8 cellular contexts compared by ENCODE assay signal in the genomic region with DNA sequence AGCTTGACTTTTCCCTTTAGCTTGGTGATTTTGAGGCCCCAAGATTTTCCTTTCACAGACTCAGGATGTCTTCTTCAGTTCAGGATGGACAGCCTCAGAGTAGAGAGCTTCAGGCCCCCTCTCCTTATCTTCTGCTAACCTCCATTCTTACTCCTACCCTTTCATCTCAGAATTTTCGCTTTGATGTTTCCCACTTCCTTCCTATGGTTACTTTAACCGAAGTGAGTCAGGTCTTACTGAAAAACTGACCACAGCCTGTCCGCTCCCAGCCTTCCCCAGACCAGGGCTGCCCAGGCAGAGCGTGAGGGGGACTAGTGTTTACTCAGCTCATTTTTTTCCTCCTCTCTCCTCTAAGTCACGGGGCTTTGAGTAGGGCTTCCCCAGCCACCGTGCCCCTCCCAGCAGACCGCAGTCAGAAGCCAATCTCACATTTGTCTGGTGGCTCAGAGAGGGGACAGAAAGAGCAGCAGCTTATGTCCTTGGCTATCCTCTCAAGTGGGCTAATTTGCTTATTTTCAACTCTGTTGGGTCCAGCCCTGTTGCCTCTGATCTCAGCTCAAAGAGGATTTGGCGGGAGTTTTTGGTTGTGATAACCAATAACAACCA. TPM values are rescaled to one million over a fixed set of nuclear protein-coding genes. Genes with fewer than 3 reads are reported as not detected.
A peak's percentile ranks its signal among the peaks of the same experiment; 100 is the strongest.
DNase-seq lines count a peak whose midpoint lies in the region; ATAC-seq, FAIRE-seq and TF ChIP-seq lines count a peak whose summit lies in the region.

No MANE protein-coding gene starts in this region.

- no peaks in the 10 kb centered on the region for H3K79me2 ChIP-seq in HepG2 (ENCODE audit: insufficient read depth, low read length)

- no peak for FAIRE-seq in HepG2 (lab: Jason Lieb, UNC)

- H3K4me1 ChIP-seq in SJSA1 (replicated peaks) (peaks cover 16% of the 10 kb centered on the region), HepG2 (ENCODE audit: insufficient read depth, low read length) (peaks cover 10% of the 10 kb centered on the region; the same call in 1 of the 2 replicates)

- no peaks in the 10 kb centered on the region for H4K20me1 ChIP-seq in HepG2 (ENCODE audit: insufficient read depth, low read length)

- H3K9ac ChIP-seq in HepG2 (ENCODE audit: insufficient read depth, low read depth, low read length), result no peak overlapping the region

- H3K4me2 ChIP-seq in HepG2 (ENCODE audit: low read depth, low read length), result peak overlapping the region; percentile 11; the same call in 1 of the 2 replicates

- in situ Hi-C loops in HepG2 (cut with HindIII; ENCODE audit: extremely low pct_ligation_motif_present, low pct_unique_long_range_greater_than_20kb), result no loop called here

- 4% methylated on average over 8 of the region's 8 CpGs for WGBS in HepG2 (ENCODE audit: low lambda C conversion rate)

- intact Hi-C loops in HepG2 (cut with micrococcal nuclease; ENCODE audit: unreplicated experiment), result no loop called here

- TF ChIP-seq EP300 in HepG2 (IDR thresholded peaks at IDR 0.05; ENCODE audit: low read depth in 2 of 2, low read length in 2 of 2), result peak in 1 of 2 experiments; percentile 26; a peak in 1 of 4 replicates
- TF ChIP-seq EP300 in HepG2 (CRISPR knock-in tag; IDR thresholded peaks at IDR 0.05; ENCODE audit: borderline replicate concordance), result no peak

- no peaks in the 10 kb centered on the region for H3K9me3 ChIP-seq in SJSA1 (replicated peaks)
- H3K9me3 ChIP-seq in HepG2 (ENCODE audit: low read length), result no peaks in the 10 kb centered on the region

- ATAC-seq in GM18517 (IDR thresholded peaks at IDR 0.05; ENCODE audit: unreplicated experiment) (peak; percentile 44), HG03039 (IDR thresholded peaks at IDR 0.05; ENCODE audit: unreplicated experiment) (peak; percentile 43), HepG2 (peak; percentile 71; the same call in 2 of the 3 replicates)

- no peak for TF ChIP-seq RAD21 in HepG2 (CRISPR knock-in tag; IDR thresholded peaks at IDR 0.05)

- POLR2A ChIA-PET in HepG2 (lab: Yijun Ruan, JAX), result no interaction called here

- CTCF ChIA-PET in HepG2 (lab: Yijun Ruan, JAX; ENCODE audit: low intra/inter-chr PET ratio, low total read pairs), result no interaction called here

- DNase-seq in SJSA1 (ENCODE audit: low read depth in 1 of 2, low spot score in 2 of 2), result peak; percentile 91 to 93
- peak; percentile 54 for DNase-seq in activated naive CD4-positive, alpha-beta T cell treated with anti-CD3 and anti-CD28 coated beads, Interleukin-2, amount 50 U/mL, for 16 hours
- DNase-seq in HepG2 (ENCODE audit: low spot score), result peak; percentile 52
- peak; percentile 81 for DNase-seq in stimulated activated CD8-positive, alpha-beta memory T cell treated with anti-CD3 and anti-CD28 coated beads, Interleukin-4, amount 100 ng/mL, for 48 hours
- no peak for DNase-seq in NCI-H1436 (lab: John Stamatoyannopoulos, UW)
- no peak for DNase-seq in NCI-H2107 (lab: John Stamatoyannopoulos, UW)

- no peak for TF ChIP-seq CTCF in HepG2 (CRISPR knock-in tag; IDR thresholded peaks at IDR 0.05)

- H3K27me3 ChIP-seq in SJSA1 (replicated peaks), result no peaks in the 10 kb centered on the region
- H3K27me3 ChIP-seq in HepG2 (ENCODE audit: control insufficient read depth in 1 of 2, insufficient read depth in 2 of 2, low read length in 2 of 2), result peaks cover 0 to 7% of the 10 kb centered on the region in 2 experiments; a peak in 2 of 5 replicates

- H2AFZ ChIP-seq in HepG2 (ENCODE audit: low read length), result no peak overlapping the region

- H3K27ac ChIP-seq in SJSA1 (no peak overlapping the region), HepG2 (ENCODE audit: extremely low read length, insufficient read depth, low read length) (no peak overlapping the region)

- TF ChIP-seq POLR2A in HepG2 (IDR thresholded peaks at IDR 0.05; ENCODE audit: insufficient read depth in 1 of 2, low read depth in 2 of 2, low read length in 2 of 2), result no peak

- H3K36me3 ChIP-seq in SJSA1 (no peaks in the 10 kb centered on the region), HepG2 (replicated peaks in 1 of 2; ENCODE audit: control insufficient read depth in 1 of 2, insufficient read depth in 2 of 2, low read length in 2 of 2) (no peaks in the 10 kb centered on the region)

- H3K4me3 ChIP-seq in SJSA1 (no peak overlapping the region), HepG2 (replicated peaks in 1 of 3; ENCODE audit: insufficient read depth in 1 of 3, low read depth in 2 of 3, low read length in 3 of 3) (no peak overlapping the region)

- no TSS peak for BruUV-seq in HepG2 (replicated peaks; lab: Mats Ljungman, UMichigan)

TF ChIP-seq in HepG2, 621 proteins besides CTCF, POLR2A, EP300 and RAD21 (continues in another document):
- TF ChIP-seq, protein P1, sequence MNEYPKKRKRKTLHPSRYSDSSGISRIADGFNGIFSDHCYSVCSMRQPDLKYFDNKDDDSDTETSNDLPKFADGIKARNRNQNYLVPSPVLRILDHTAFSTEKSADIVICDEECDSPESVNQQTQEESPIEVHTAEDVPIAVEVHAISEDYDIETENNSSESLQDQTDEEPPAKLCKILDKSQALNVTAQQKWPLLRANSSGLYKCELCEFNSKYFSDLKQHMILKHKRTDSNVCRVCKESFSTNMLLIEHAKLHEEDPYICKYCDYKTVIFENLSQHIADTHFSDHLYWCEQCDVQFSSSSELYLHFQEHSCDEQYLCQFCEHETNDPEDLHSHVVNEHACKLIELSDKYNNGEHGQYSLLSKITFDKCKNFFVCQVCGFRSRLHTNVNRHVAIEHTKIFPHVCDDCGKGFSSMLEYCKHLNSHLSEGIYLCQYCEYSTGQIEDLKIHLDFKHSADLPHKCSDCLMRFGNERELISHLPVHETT (CRISPR knock-in tag; conservative IDR thresholded peaks at IDR 0.05), result no peak
- TF ChIP-seq HES4 (CRISPR knock-in tag; IDR thresholded peaks at IDR 0.05; ENCODE audit: borderline replicate concordance), result no peak
- TF ChIP-seq SAP130 (CRISPR knock-in tag; IDR thresholded peaks at IDR 0.05; ENCODE audit: low read depth), result 0 out of 2 replicates have a peak, but pooled peaks have one; percentile 11
- no peak for TF ChIP-seq ZSCAN9 (CRISPR knock-in tag; IDR thresholded peaks at IDR 0.05; ENCODE audit: borderline replicate concordance)
- peak; percentile 25; the same call in 1 of the 2 replicates for TF ChIP-seq HMG20A (CRISPR knock-in tag; IDR thresholded peaks at IDR 0.05; ENCODE audit: borderline replicate concordance)
- no peak for TF ChIP-seq FOXA1 (IDR thresholded peaks at IDR 0.05)
- 0 out of 2 replicates have a peak, but pooled peaks have one; percentile 29 for TF ChIP-seq FOXA1 (CRISPR knock-in tag; IDR thresholded peaks at IDR 0.05)
- no peak for TF ChIP-seq MAFK (conservative IDR thresholded peaks at IDR 0.05 in 1 of 2, IDR thresholded peaks at IDR 0.05 in 1 of 2; ENCODE audit: low read length in 2 of 2)
- no peak for TF ChIP-seq HDAC2 (CRISPR knock-in tag; IDR thresholded peaks at IDR 0.05)

RNA-seq across cellular contexts. Expression of a gene that starts 4.2 kb away (rescaled TPM):
- not detected in 2 replicates for total RNA-seq in SJSA1 (2014; rRNA removed; shearing (Covaris generic))
- total RNA-seq in HepG2 (2016; rRNA removed; fragmentation: Illumina TruSeq; extraction: Trizol), result not detected in 2 replicates
- not detected in 2 replicates for total RNA-seq in HepG2 (2016; cell fraction: cytosol; rRNA removed; fragmentation: Illumina TruSeq; extraction: Trizol; ENCODE audit: low read depth)
- not detected in 2 replicates for total RNA-seq in HepG2 (2016; cell fraction: insoluble cytoplasmic fraction; rRNA removed; fragmentation: Illumina TruSeq; extraction: Trizol)
- total RNA-seq in HepG2 (2016; cell fraction: membrane; rRNA removed; fragmentation: Illumina TruSeq; extraction: Trizol), result not detected in 2 replicates
- not detected in 2 replicates for total RNA-seq in HepG2 (2016; cell fraction: nucleus; rRNA removed; fragmentation: Illumina TruSeq; extraction: Trizol)
- not detected in 2 replicates for polyA plus RNA-seq in HepG2 (2011; rRNA removed)
- not detected in 2 replicates for polyA plus RNA-seq in HepG2 (2011; cell fraction: cytosol; rRNA removed)
- not detected in 2 replicates for polyA plus RNA-seq in HepG2 (2011; cell fraction: nucleus; rRNA removed)
- polyA plus RNA-seq in HepG2 (2012), result not detected in 2 replicates
- polyA plus RNA-seq in HepG2 (2016; cell fraction: cytosol; fragmentation: Illumina TruSeq; extraction: Trizol; ENCODE audit: low read depth), result not detected in 2 replicates
- not detected in 2 replicates for polyA plus RNA-seq in HepG2 (2016; cell fraction: insoluble cytoplasmic fraction; fragmentation: Illumina TruSeq; extraction: Trizol; ENCODE audit: low read depth)
- not detected in 2 replicates for polyA plus RNA-seq in HepG2 (2016; cell fraction: membrane; fragmentation: Illumina TruSeq; extraction: Trizol; ENCODE audit: low read depth)
- polyA plus RNA-seq in HepG2 (2016; cell fraction: nucleus; fragmentation: Illumina TruSeq; extraction: Trizol; ENCODE audit: insufficient read depth, low read depth), result not detected in 2 replicates
- not detected in 2 replicates for polyA minus RNA-seq in HepG2 (2011; rRNA and poly(A)+ RNA removed; ENCODE audit: low replicate concordance)
- polyA minus RNA-seq in HepG2 (2011; cell fraction: cytosol; rRNA and poly(A)+ RNA removed), result not detected in 2 replicates
- polyA minus RNA-seq in HepG2 (2011; cell fraction: nucleus; rRNA and poly(A)+ RNA removed), result not detected in 2 replicates

RNA-seq across cellular contexts. Expression of a gene that starts 5.9 kb away (rescaled TPM):
- total RNA-seq in SJSA1 (2014; rRNA removed; shearing (Covaris generic)), result not detected in 2 replicates
- total RNA-seq in HepG2 (2016; rRNA removed; fragmentation: Illumina TruSeq; extraction: Trizol), result not detected in 2 replicates
- total RNA-seq in HepG2 (2016; cell fraction: cytosol; rRNA removed; fragmentation: Illumina TruSeq; extraction: Trizol; ENCODE audit: low read depth), result not detected in 2 replicates
- total RNA-seq in HepG2 (2016; cell fraction: insoluble cytoplasmic fraction; rRNA removed; fragmentation: Illumina TruSeq; extraction: Trizol), result not detected in 2 replicates
- not detected in 2 replicates for total RNA-seq in HepG2 (2016; cell fraction: membrane; rRNA removed; fragmentation: Illumina TruSeq; extraction: Trizol)
- total RNA-seq in HepG2 (2016; cell fraction: nucleus; rRNA removed; fragmentation: Illumina TruSeq; extraction: Trizol), result not detected in 2 replicates
- not detected in 2 replicates for polyA plus RNA-seq in HepG2 (2011; rRNA removed)
- polyA plus RNA-seq in HepG2 (2011; cell fraction: cytosol; rRNA removed), result not detected in 2 replicates
- not detected in 2 replicates for polyA plus RNA-seq in HepG2 (2011; cell fraction: nucleus; rRNA removed)
- not detected in 2 replicates for polyA plus RNA-seq in HepG2 (2012)
- not detected in 2 replicates for polyA plus RNA-seq in HepG2 (2016; cell fraction: cytosol; fragmentation: Illumina TruSeq; extraction: Trizol; ENCODE audit: low read depth)
- not detected in 2 replicates for polyA plus RNA-seq in HepG2 (2016; cell fraction: insoluble cytoplasmic fraction; fragmentation: Illumina TruSeq; extraction: Trizol; ENCODE audit: low read depth)
- not detected in 2 replicates for polyA plus RNA-seq in HepG2 (2016; cell fraction: membrane; fragmentation: Illumina TruSeq; extraction: Trizol; ENCODE audit: low read depth)
- polyA plus RNA-seq in HepG2 (2016; cell fraction: nucleus; fragmentation: Illumina TruSeq; extraction: Trizol; ENCODE audit: insufficient read depth, low read depth), result not detected in 2 replicates
- not detected in 2 replicates for polyA minus RNA-seq in HepG2 (2011; rRNA and poly(A)+ RNA removed; ENCODE audit: low replicate concordance)
- not detected in 2 replicates for polyA minus RNA-seq in HepG2 (2011; cell fraction: cytosol; rRNA and poly(A)+ RNA removed)
- polyA minus RNA-seq in HepG2 (2011; cell fraction: nucleus; rRNA and poly(A)+ RNA removed), result not detected in 2 replicates

Comparison
In these comparisons a context has a peak if more than half of its experiments do, and no peak if none do; other contexts are left out.
1. DNase-seq: peak in SJSA1 (2 of 2), activated naive CD4-positive, alpha-beta T cell treated with anti-CD3 and anti-CD28 coated beads, Interleukin-2, amount 50 U/mL, for 16 hours (single experiment), HepG2 (single experiment) and stimulated activated CD8-positive, alpha-beta memory T cell treated with anti-CD3 and anti-CD28 coated beads, Interleukin-4, amount 100 ng/mL, for 48 hours (single experiment); none in NCI-H1436 (single experiment) and NCI-H2107 (single experiment).
2. Peak in every context shown above with its lines, with median percentiles within 50 percentile points of each other: ATAC-seq.